In genomic region chr21:41147096-41147978, GRCh38 we compare ENCODE assay signal across 17 cellular contexts. TPM values are rescaled to one million over a fixed set of nuclear protein-coding genes. Genes with fewer than 3 reads are reported as not detected.
A peak's percentile ranks its signal among the peaks of the same experiment; 100 is the strongest.
DNase-seq lines count a peak whose midpoint lies in the region; ATAC-seq and TF ChIP-seq lines count a peak whose summit lies in the region.
"Had no signal": no experiment of that assay in that cellular context is flagged by ENCODE, and none has a peak within 500 bp of the region (broad histone marks: within the 10 kb centered on the region; RNA-seq: fewer than 3 reads in every experiment).

No MANE protein-coding gene starts in this region.

- peak overlapping the region; percentile 17 for H3K9ac ChIP-seq in NT2/D1 (ENCODE audit: insufficient read length, low read depth)

- H3K4me3 Mint-ChIP-seq in GM23338, result no peak overlapping the region
- H3K4me3 Mint-ChIP-seq: activated CD8-positive, alpha-beta T cell treated with anti-CD3 and anti-CD28 coated beads for 36 hours; activated naive CD4-positive, alpha-beta T cell treated with anti-CD3 and anti-CD28 coated beads, Interleukin-2, amount 50 U/mL, for 24 hours; activated T-cell treated with anti-CD3 and anti-CD28 coated beads, Interleukin-2, amount 50 U/mL, for 24 hours; memory B cell; natural killer cell had no signal

- H2AFZ ChIP-seq in GM23338, result no peak overlapping the region

- H3K4me1 Mint-ChIP-seq in GM23338, result peaks cover 2% of the 10 kb centered on the region; the same call in 2 of the 3 replicates
- H3K4me1 Mint-ChIP-seq: activated naive CD4-positive, alpha-beta T cell treated with anti-CD3 and anti-CD28 coated beads, Interleukin-2, amount 50 U/mL, for 24 hours; natural killer cell had no signal

- H3F3A ChIP-seq in GM23338 (replicated peaks; ENCODE audit: low read depth), result no peaks in the 10 kb centered on the region

- H3K4me1 ChIP-seq in GM23338 (ENCODE audit: insufficient read depth), result peaks cover 10% of the 10 kb centered on the region
- peaks cover 10% of the 10 kb centered on the region for H3K4me1 ChIP-seq in NT2/D1 (ENCODE audit: insufficient read depth, insufficient read length)
- no peaks in the 10 kb centered on the region for H3K4me1 ChIP-seq in BE2C
- H3K4me1 ChIP-seq: prostate gland had no signal

- H3K4me3 ChIP-seq in GM23338 (no peak overlapping the region), NT2/D1 (ENCODE audit: insufficient read length, low read depth) (no peak overlapping the region), BE2C (ENCODE audit: low read depth, low read length) (no peak overlapping the region)
- H3K4me3 ChIP-seq: prostate gland had no signal

- TF ChIP-seq CTCF in GM23338 (conservative IDR thresholded peaks at IDR 0.05; ENCODE audit: low read depth in 2 of 2) (peak in 1 of 2 experiments; percentile 15; a peak in 1 of 4 replicates), BE2C (IDR thresholded peaks at IDR 0.05; ENCODE audit: low read depth, low read length) (no peak)

- no peaks in the 10 kb centered on the region for H3K9me2 ChIP-seq in GM23338 (ENCODE audit: insufficient read depth)

- peaks cover 53% of the 10 kb centered on the region for H3K9me3 Mint-ChIP-seq in GM23338
- H3K9me3 Mint-ChIP-seq: activated CD8-positive, alpha-beta T cell treated with anti-CD3 and anti-CD28 coated beads for 36 hours; activated naive CD4-positive, alpha-beta T cell treated with anti-CD3 and anti-CD28 coated beads, Interleukin-2, amount 50 U/mL, for 24 hours; activated T-cell treated with anti-CD3 and anti-CD28 coated beads, Interleukin-2, amount 50 U/mL, for 24 hours; natural killer cell had no signal

- H3K9me3 ChIP-seq in NT2/D1 (ENCODE audit: insufficient read depth, low read length) (no peaks in the 10 kb centered on the region), BE2C (peaks cover 6% of the 10 kb centered on the region)
- H3K9me3 ChIP-seq: prostate gland had no signal

- ATAC-seq in GM23338 (peak; percentile 33; the same call in 1 of the 3 replicates), GM19397 (IDR thresholded peaks at IDR 0.05; ENCODE audit: unreplicated experiment) (no peak)
- ATAC-seq: activated CD8-positive, alpha-beta T cell treated with anti-CD3 and anti-CD28 coated beads for 36 hours; natural killer cell had no signal

- no peak overlapping the region for H3K4me2 ChIP-seq in GM23338

- H3K27me3 Mint-ChIP-seq in GM23338 (ENCODE audit: insufficient read depth, low read depth, poor library complexity), result peaks cover 10% of the 10 kb centered on the region

- no peaks in the 10 kb centered on the region for H3K36me3 ChIP-seq in GM23338 (ENCODE audit: insufficient read depth)
- no peaks in the 10 kb centered on the region for H3K36me3 ChIP-seq in NT2/D1 (ENCODE audit: insufficient read depth, insufficient read length, low read length)
- no peaks in the 10 kb centered on the region for H3K36me3 ChIP-seq in BE2C
- H3K36me3 ChIP-seq: prostate gland had no signal

- H3K27me3 ChIP-seq in GM23338 (ENCODE audit: insufficient read depth) (no peaks in the 10 kb centered on the region), NT2/D1 (ENCODE audit: insufficient read depth, insufficient read length) (peaks cover 38% of the 10 kb centered on the region), BE2C (no peaks in the 10 kb centered on the region)

- H3K27ac Mint-ChIP-seq in GM23338, result no peak overlapping the region
- H3K27ac Mint-ChIP-seq: activated CD8-positive, alpha-beta T cell treated with anti-CD3 and anti-CD28 coated beads for 36 hours; activated naive CD4-positive, alpha-beta T cell treated with anti-CD3 and anti-CD28 coated beads, Interleukin-2, amount 50 U/mL, for 24 hours; activated T-cell treated with anti-CD3 and anti-CD28 coated beads, Interleukin-2, amount 50 U/mL, for 24 hours; memory B cell; natural killer cell had no signal

- H3K27ac ChIP-seq in GM23338 (ENCODE audit: low read depth), result no peak overlapping the region
- H3K27ac ChIP-seq: prostate gland had no signal

- peaks cover 3% of the 10 kb centered on the region for H3K36me3 Mint-ChIP-seq in GM23338 (ENCODE audit: low read depth)
- H3K36me3 Mint-ChIP-seq: activated naive CD4-positive, alpha-beta T cell treated with anti-CD3 and anti-CD28 coated beads, Interleukin-2, amount 50 U/mL, for 24 hours; memory B cell; natural killer cell had no signal

- no peaks in the 10 kb centered on the region for H3K79me2 ChIP-seq in GM23338 (replicated peaks; ENCODE audit: insufficient read depth)

- DNase-seq in GM23338 (ENCODE audit: low spot score) (no peak), NCI-H1105 treated with DMSO at 0.1 percent for 48 hours (lab: John Stamatoyannopoulos, UW) (peak; percentile 85), NT2/D1 (ENCODE audit: low read depth, low spot score) (peak; percentile 79), mesenteric fat pad (ENCODE audit: low spot score) (peak; percentile 64), BE2C (no peak)
- DNase-seq in activated T-cell treated with anti-CD3 and anti-CD28 coated beads, Interleukin-2, amount 50 U/mL, for 48 hours, result no peak
- DNase-seq: activated CD8-positive, alpha-beta T cell treated with anti-CD3 and anti-CD28 coated beads for 36 hours; activated T-cell treated with anti-CD3 and anti-CD28 coated beads, Interleukin-2, amount 50 U/mL, for 24 hours; AML-193; GDM1; natural killer cell; SIG-M5; stimulated activated CD8-positive, alpha-beta memory T cell treated with anti-CD3 and anti-CD28 coated beads, Interleukin-4, amount 100 ng/mL, for 48 hours had no signal

- H4K20me1 ChIP-seq in GM23338 (replicated peaks; ENCODE audit: insufficient read depth), result no peaks in the 10 kb centered on the region

TF ChIP-seq in GM23338, 12 proteins besides CTCF, POLR2A, EP300 and RAD21 (continues in another document):
- TF ChIP-seq STAT1 (IDR thresholded peaks at IDR 0.05; ENCODE audit: unreplicated experiment) (no peak), CREB1 (CRISPR knock-in tag; IDR thresholded peaks at IDR 0.05; ENCODE audit: low read depth) (no peak), JUNB (IDR thresholded peaks at IDR 0.05; ENCODE audit: unreplicated experiment) (no peak), POLR2AphosphoS5 (IDR thresholded peaks at IDR 0.05; ENCODE audit: low read depth) (no peak), ETS1 (IDR thresholded peaks at IDR 0.05) (no peak), ZNF331 (CRISPR knock-in tag; IDR thresholded peaks at IDR 0.05; ENCODE audit: low read depth) (no peak), REST (IDR thresholded peaks at IDR 0.05; ENCODE audit: unreplicated experiment) (no peak), EZH2 (IDR thresholded peaks at IDR 0.05; ENCODE audit: low read depth, unreplicated experiment) (no peak), EZH2phosphoT487 (IDR thresholded peaks at IDR 0.05; ENCODE audit: unreplicated experiment) (no peak), NANOG (IDR thresholded peaks at IDR 0.05; ENCODE audit: borderline replicate concordance) (no peak)

RNA-seq across cellular contexts. Expression of gene BACE2, which starts 20.6 kb away (rescaled TPM):
- 6.8 and 7.9 TPM in 2 replicates for total RNA-seq in GM23338 (2014; rRNA removed; shearing (Covaris generic))
- polyA plus RNA-seq in GM23338 (2016; fragmentation: Nextera tagmentation; extraction: Ambion mirVana), result 3.5 and 4.1 TPM in 2 replicates
- total RNA-seq in mesenteric fat pad, result 25.8 TPM
- not detected for polyA plus RNA-seq in BE2C (2012; ENCODE audit: insufficient read depth, insufficient read length, low read depth)

Comparison
In these comparisons a context has a peak if more than half of its experiments do, and no peak if none do; other contexts are left out.
1. DNase-seq: peak in NCI-H1105 treated with DMSO at 0.1 percent for 48 hours (single experiment), NT2/D1 (single experiment) and mesenteric fat pad (single experiment); none in GM23338 (single experiment), activated T-cell treated with anti-CD3 and anti-CD28 coated beads, Interleukin-2, amount 50 U/mL, for 48 hours (0 of 2) and BE2C (single experiment).